31 cellular contexts compared by ENCODE assay signal in genomic region chr1:54138994-54139393, GRCh38. TPM values are rescaled to one million over a fixed set of nuclear protein-coding genes. Genes with fewer than 3 reads are reported as not detected.
DNase-seq lines count a peak whose midpoint lies in the region; ATAC-seq, FAIRE-seq and TF ChIP-seq lines count a peak whose summit lies in the region.
"Had no signal": no experiment of that assay in that cellular context is flagged by ENCODE, and none has a peak within 500 bp of the region (broad histone marks: within the 10 kb centered on the region; RNA-seq: fewer than 3 reads in every experiment).

No MANE protein-coding gene starts in this region.

- H2AK5ac ChIP-seq in mesenchymal stem cell (ENCODE audit: low read length, severe bottlenecking) (peak overlapping the region; percentile 10), neuronal stem cell (ENCODE audit: low read depth, low read length) (peak overlapping the region; percentile 43), trophoblast cell (ENCODE audit: low read length) (no peak overlapping the region)

- H2BK5ac ChIP-seq in mesenchymal stem cell (ENCODE audit: low read depth, low read length, poor library complexity, severe bottlenecking), result no peak overlapping the region
- H2BK5ac ChIP-seq in neuronal stem cell (ENCODE audit: low read length), result no peak overlapping the region
- no peak overlapping the region for H2BK5ac ChIP-seq in trophoblast cell (ENCODE audit: low read depth, low read length, poor library complexity)

- H3K4me1 ChIP-seq in K562 (replicated peaks in 1 of 2; ENCODE audit: control insufficient read depth in 2 of 2, insufficient read depth in 2 of 2, low read length in 2 of 2) (peaks cover 0 to 13% of the 10 kb centered on the region in 2 experiments; a peak in 3 of 5 replicates), mesenchymal stem cell (ENCODE audit: control insufficient read depth, insufficient read depth, low read depth, low read length) (peaks cover 28% of the 10 kb centered on the region), neuronal stem cell (ENCODE audit: control insufficient read depth in 2 of 2, insufficient read depth in 1 of 2, low read depth in 1 of 2, low read length in 2 of 2) (peaks cover 24 to 27% of the 10 kb centered on the region in 2 donors), trophoblast cell (ENCODE audit: control insufficient read depth in 1 of 2, insufficient read depth in 2 of 2, low read length in 2 of 2) (peaks cover 19 to 33% of the 10 kb centered on the region in 2 experiments)
- H3K4me1 ChIP-seq: BE2C, BLaER1 had no signal

- TF ChIP-seq POLR2A in K562 (conservative IDR thresholded peaks at IDR 0.05) (no peak), lower leg skin (IDR thresholded peaks at IDR 0.05) (no peak)

- intact Hi-C loops in K562 (cut with micrococcal nuclease), result no loop called here
- intact Hi-C loops in CD4-positive, alpha-beta T cell (cut with DNase I, micrococcal nuclease), result no loop called here
- intact Hi-C loops in activated CD4-positive, alpha-beta T cell treated with anti-CD3 and anti-CD28 coated beads, Interleukin-2, amount 10 ng/mL, durations not matched to agents 24 days and 14 days (cut with micrococcal nuclease), result no loop called here
- intact Hi-C loops in lower leg skin (cut with DNase I; ENCODE audit: low total_unique reads), result no loop called here

- no peak overlapping the region for H3K4me3 Mint-ChIP-seq in CD4-positive, alpha-beta T cell
- no peak overlapping the region for H3K4me3 Mint-ChIP-seq in activated CD4-positive, alpha-beta T cell treated with anti-CD3 and anti-CD28 coated beads, Interleukin-2, amount 10 ng/mL, durations not matched to agents 24 days and 14 days
- H3K4me3 Mint-ChIP-seq: CD14-positive monocyte; CD4-positive, CD25-positive, alpha-beta regulatory T cell; CD8-positive, alpha-beta T cell had no signal

- TF ChIP-seq EP300 in K562 (IDR thresholded peaks at IDR 0.05; ENCODE audit: low read length), result no peak

- H2BK15ac ChIP-seq in mesenchymal stem cell (ENCODE audit: low read depth, poor library complexity, severe bottlenecking), result no peak overlapping the region
- no peak overlapping the region for H2BK15ac ChIP-seq in neuronal stem cell (ENCODE audit: low read length)

- no peaks in the 10 kb centered on the region for H3K9me3 ChIP-seq in K562 (replicated peaks; ENCODE audit: control insufficient read depth, insufficient read depth, low read depth, low read length)
- no peaks in the 10 kb centered on the region for H3K9me3 ChIP-seq in mesenchymal stem cell (ENCODE audit: control insufficient read depth, low read length)
- peaks cover 0 to 2% of the 10 kb centered on the region in 2 donors for H3K9me3 ChIP-seq in neuronal stem cell (replicated peaks in 1 of 2; ENCODE audit: control insufficient read depth in 2 of 2, insufficient read depth in 1 of 2, low read depth in 1 of 2, low read length in 2 of 2)
- H3K9me3 ChIP-seq in trophoblast cell (ENCODE audit: insufficient read depth, low read depth, low read length), result peaks cover 4% of the 10 kb centered on the region
- H3K9me3 ChIP-seq in CD4-positive, alpha-beta T cell (ENCODE audit: control insufficient read depth, low read length), result no peaks in the 10 kb centered on the region
- H3K9me3 ChIP-seq: BE2C, BLaER1 had no signal

- peaks cover 7% of the 10 kb centered on the region; the same call in 1 of the 2 replicates for H4K20me1 ChIP-seq in K562 (replicated peaks; ENCODE audit: control insufficient read depth, insufficient read depth, low read length)
- H4K20me1 ChIP-seq: BLaER1 had no signal

- H3K4me2 ChIP-seq in K562 (ENCODE audit: insufficient read depth, low read length) (no peak overlapping the region), mesenchymal stem cell (ENCODE audit: low read length, poor library complexity, severe bottlenecking) (no peak overlapping the region), neuronal stem cell (ENCODE audit: insufficient read depth, low read length, poor library complexity, severe bottlenecking) (no peak overlapping the region), trophoblast cell (ENCODE audit: low read length) (no peak overlapping the region)
- H3K4me2 ChIP-seq: BLaER1 had no signal

- no TSS peak for BruUV-seq in K562 (replicated peaks; lab: Mats Ljungman, UMichigan)

- TF ChIP-seq CTCF in K562 (IDR thresholded peaks at IDR 0.05 in 2 of 3, conservative IDR thresholded peaks at IDR 0.05 in 1 of 3; ENCODE audit: insufficient read depth in 2 of 3, low read depth in 1 of 3, low read length in 3 of 3) (no peak), lower leg skin (IDR thresholded peaks at IDR 0.05) (no peak)
- TF ChIP-seq CTCF in CD4-positive, alpha-beta T cell (IDR thresholded peaks at IDR 0.05), result no peak

- H3K4me3 ChIP-seq in K562 (no peak overlapping the region), mesenchymal stem cell (ENCODE audit: insufficient read depth in 1 of 2, low read depth in 1 of 2, low read length in 2 of 2) (no peak overlapping the region), neuronal stem cell (ENCODE audit: low read length in 2 of 2) (no peak overlapping the region), trophoblast cell (ENCODE audit: low read depth, low read length) (no peak overlapping the region), lower leg skin (ENCODE audit: low read depth, poor library complexity, severe bottlenecking) (no peak overlapping the region)
- H3K4me3 ChIP-seq: BLaER1, GM12878 had no signal

- H3K27ac Mint-ChIP-seq in CD4-positive, alpha-beta T cell, result no peak overlapping the region
- no peak overlapping the region for H3K27ac Mint-ChIP-seq in activated CD4-positive, alpha-beta T cell treated with anti-CD3 and anti-CD28 coated beads, Interleukin-2, amount 10 ng/mL, durations not matched to agents 24 days and 14 days
- H3K27ac Mint-ChIP-seq: CD4-positive, CD25-positive, alpha-beta regulatory T cell; CD8-positive, alpha-beta T cell had no signal

- no peak overlapping the region for H2BK120ac ChIP-seq in mesenchymal stem cell (ENCODE audit: low read depth, low read length)
- no peak overlapping the region for H2BK120ac ChIP-seq in neuronal stem cell (ENCODE audit: low read depth, low read length)
- H2BK120ac ChIP-seq in trophoblast cell (ENCODE audit: insufficient read depth, low read length, poor library complexity), result peak overlapping the region; percentile 87

- no peak for ATAC-seq in K562
- ATAC-seq in CD4-positive, alpha-beta T cell (ENCODE audit: poor library complexity), result no peak
- ATAC-seq: CD8-positive, alpha-beta T cell; GM12878 had no signal

- H3K4ac ChIP-seq in mesenchymal stem cell (ENCODE audit: low read depth in 1 of 2, low read length in 2 of 2) (no peak overlapping the region), neuronal stem cell (ENCODE audit: low read length) (no peak overlapping the region), trophoblast cell (ENCODE audit: low read depth, low read length) (no peak overlapping the region)

- H4K12ac ChIP-seq in trophoblast cell (ENCODE audit: low read depth, low read length), result no peak overlapping the region

- H3K36me3 Mint-ChIP-seq in CD4-positive, alpha-beta T cell (ENCODE audit: low read depth), result no peaks in the 10 kb centered on the region
- H3K36me3 Mint-ChIP-seq in activated CD4-positive, alpha-beta T cell treated with anti-CD3 and anti-CD28 coated beads, Interleukin-2, amount 10 ng/mL, durations not matched to agents 24 days and 14 days (ENCODE audit: low read depth), result no peaks in the 10 kb centered on the region
- H3K36me3 Mint-ChIP-seq: CD14-positive monocyte; CD4-positive, CD25-positive, alpha-beta regulatory T cell; CD8-positive, alpha-beta T cell had no signal

- H3K9ac ChIP-seq in K562 (ENCODE audit: insufficient read depth in 1 of 2, low read depth in 2 of 2, low read length in 2 of 2), result no peak overlapping the region
- no peak overlapping the region for H3K9ac ChIP-seq in mesenchymal stem cell (ENCODE audit: low read length)
- no peak overlapping the region for H3K9ac ChIP-seq in neuronal stem cell (ENCODE audit: low read depth, low read length, poor library complexity)
- no peak overlapping the region for H3K9ac ChIP-seq in trophoblast cell (ENCODE audit: low read length)
- H3K9ac ChIP-seq: BLaER1 had no signal

- FAIRE-seq in K562 (lab: Jason Lieb, UNC), result no peak
- FAIRE-seq: A204.1, GM12878, GM12892, GM19239 had no signal

- H2AFZ ChIP-seq in K562 (ENCODE audit: low read depth, low read length) (no peak overlapping the region), mesenchymal stem cell (ENCODE audit: low read depth, low read length) (no peak overlapping the region), neuronal stem cell (ENCODE audit: low read length) (no peak overlapping the region), trophoblast cell (ENCODE audit: insufficient read depth, low read length, poor library complexity) (no peak overlapping the region)

- no peaks in the 10 kb centered on the region for H3K9me3 Mint-ChIP-seq in CD4-positive, alpha-beta T cell
- no peaks in the 10 kb centered on the region for H3K9me3 Mint-ChIP-seq in activated CD4-positive, alpha-beta T cell treated with anti-CD3 and anti-CD28 coated beads, Interleukin-2, amount 10 ng/mL, durations not matched to agents 24 days and 14 days
- H3K9me3 Mint-ChIP-seq: CD8-positive, alpha-beta T cell had no signal

- H2BK12ac ChIP-seq in mesenchymal stem cell (ENCODE audit: low read length in 2 of 2), result no peak overlapping the region
- no peak overlapping the region for H2BK12ac ChIP-seq in neuronal stem cell (ENCODE audit: low read length)
- peak overlapping the region; percentile 96 for H2BK12ac ChIP-seq in trophoblast cell (ENCODE audit: low read length)

- H3K79me1 ChIP-seq in mesenchymal stem cell (replicated peaks; ENCODE audit: low read length, poor library complexity, severe bottlenecking) (no peaks in the 10 kb centered on the region), neuronal stem cell (ENCODE audit: low read depth, low read length) (no peaks in the 10 kb centered on the region), trophoblast cell (ENCODE audit: low read length) (peaks cover 36% of the 10 kb centered on the region)

- no peak overlapping the region for H4K91ac ChIP-seq in mesenchymal stem cell (ENCODE audit: low read length)
- no peak overlapping the region for H4K91ac ChIP-seq in neuronal stem cell (ENCODE audit: low read depth, low read length, poor library complexity)
- peak overlapping the region; percentile 90 for H4K91ac ChIP-seq in trophoblast cell (ENCODE audit: low read depth, low read length)

- no peaks in the 10 kb centered on the region for H3K36me3 ChIP-seq in K562 (ENCODE audit: control insufficient read depth, insufficient read depth, low read length)
- H3K36me3 ChIP-seq in mesenchymal stem cell (ENCODE audit: control insufficient read depth in 1 of 2, insufficient read depth in 2 of 2, low read depth in 1 of 2, low read length in 2 of 2), result no peaks in the 10 kb centered on the region
- no peaks in the 10 kb centered on the region for H3K36me3 ChIP-seq in neuronal stem cell (replicated peaks in 1 of 2; ENCODE audit: control insufficient read depth in 2 of 2, insufficient read depth in 2 of 2, low read length in 2 of 2)
- H3K36me3 ChIP-seq in trophoblast cell (ENCODE audit: control insufficient read depth in 1 of 2, insufficient read depth in 2 of 2, low read length in 2 of 2), result no peaks in the 10 kb centered on the region
- H3K36me3 ChIP-seq: BE2C, BLaER1 had no signal

- no peak for TF ChIP-seq RAD21 in K562 (CRISPR knock-in tag; conservative IDR thresholded peaks at IDR 0.05 in 1 of 2, IDR thresholded peaks at IDR 0.05 in 1 of 2)

- H3K79me2 ChIP-seq in K562 (ENCODE audit: control insufficient read depth, insufficient read depth, low read length) (no peaks in the 10 kb centered on the region), trophoblast cell (ENCODE audit: control insufficient read depth, insufficient read depth, low read length, poor library complexity) (peaks cover 11% of the 10 kb centered on the region)

- H3K4me1 Mint-ChIP-seq in CD4-positive, alpha-beta T cell (ENCODE audit: low read depth), result no peaks in the 10 kb centered on the region
- H3K4me1 Mint-ChIP-seq in activated CD4-positive, alpha-beta T cell treated with anti-CD3 and anti-CD28 coated beads, Interleukin-2, amount 10 ng/mL, durations not matched to agents 24 days and 14 days, result no peaks in the 10 kb centered on the region
- H3K4me1 Mint-ChIP-seq: CD14-positive monocyte; CD4-positive, CD25-positive, alpha-beta regulatory T cell had no signal

- POLR2A ChIA-PET in K562 (lab: Yijun Ruan, JAX), result interaction anchor here (0.6 to 3.1 kb wide), 4 partner anchors 10 to 23 kb away, joined by 3 to 11 read pairs (median 4); no protein-coding TSS in a partner anchor
- POLR2A ChIA-PET in CD4-positive, alpha-beta T cell (lab: Charles Lee), result no interaction called here

- H3K23ac ChIP-seq in mesenchymal stem cell (ENCODE audit: low read length in 2 of 2) (no peak overlapping the region), neuronal stem cell (ENCODE audit: low read depth, low read length, poor library complexity) (no peak overlapping the region), trophoblast cell (ENCODE audit: low read length) (no peak overlapping the region)

- H3K9me1 ChIP-seq in K562 (ENCODE audit: control insufficient read depth, insufficient read depth, low read length), result no peaks in the 10 kb centered on the region

- CTCF ChIA-PET in K562 (lab: Yijun Ruan, JAX; ENCODE audit: low intra/inter-chr PET ratio), result no interaction called here
- CTCF ChIA-PET in CD4-positive, alpha-beta T cell (lab: Charles Lee), result no interaction called here

- no peak overlapping the region for H3K27ac ChIP-seq in K562 (ENCODE audit: extremely low read depth, low read depth, low read length)
- no peak overlapping the region for H3K27ac ChIP-seq in mesenchymal stem cell (ENCODE audit: low read length, poor library complexity, severe bottlenecking)
- no peak overlapping the region for H3K27ac ChIP-seq in neuronal stem cell (replicated peaks; ENCODE audit: low read length)
- no peak overlapping the region for H3K27ac ChIP-seq in trophoblast cell (ENCODE audit: low read depth, low read length)
- H3K27ac ChIP-seq in CD4-positive, alpha-beta T cell (ENCODE audit: low read depth, low read length), result no peak overlapping the region
- H3K27ac ChIP-seq: BLaER1 had no signal

- H4K8ac ChIP-seq in mesenchymal stem cell (ENCODE audit: low read length) (no peak overlapping the region), neuronal stem cell (ENCODE audit: low read depth, low read length) (no peak overlapping the region), trophoblast cell (ENCODE audit: low read depth, low read length) (no peak overlapping the region)

- in situ Hi-C loops in K562 (cut with MboI), result no loop called here

- no peak overlapping the region for H3K14ac ChIP-seq in mesenchymal stem cell (ENCODE audit: low read length in 2 of 2)
- no peak overlapping the region for H3K14ac ChIP-seq in neuronal stem cell (ENCODE audit: low read length)
- no peak overlapping the region for H3K14ac ChIP-seq in trophoblast cell (ENCODE audit: low read length)

- no peak overlapping the region for H3K18ac ChIP-seq in mesenchymal stem cell (ENCODE audit: low read depth in 1 of 2, low read length in 2 of 2)
- H3K18ac ChIP-seq in neuronal stem cell (ENCODE audit: low read length), result no peak overlapping the region
- no peak overlapping the region for H3K18ac ChIP-seq in trophoblast cell (ENCODE audit: low read length)

- no peaks in the 10 kb centered on the region for H3K27me3 Mint-ChIP-seq in CD4-positive, alpha-beta T cell
- H3K27me3 Mint-ChIP-seq in activated CD4-positive, alpha-beta T cell treated with anti-CD3 and anti-CD28 coated beads, Interleukin-2, amount 10 ng/mL, durations not matched to agents 24 days and 14 days, result no peaks in the 10 kb centered on the region

- DNase-seq in K562 (ENCODE audit: extremely low read depth in 1 of 4, low spot score in 3 of 4) (no peak), mesenchymal stem cell (no peak), neuronal stem cell (ENCODE audit: low spot score) (no peak), trophoblast cell (no peak), retina (no peak), lower leg skin (ENCODE audit: low spot score in 2 of 2) (no peak)
- no peak for DNase-seq in CD4-positive, alpha-beta T cell
- DNase-seq in activated CD4-positive, alpha-beta T cell treated with anti-CD3 and anti-CD28 coated beads, Interleukin-2, amount 10 ng/mL, durations not matched to agents 24 days and 14 days, result no peak
- DNase-seq: 8988T; ACHN; BE2C; C1 segment of cervical spinal cord; CD4-positive, CD25-positive, alpha-beta regulatory T cell; CD8-positive, alpha-beta T cell; DMS 273 treated with DMSO at 0.1 percent for 48 hours; DMS153; DMS53; DMS79; DND-41; EL; GDM1 had no signal

- WGBS in K562 (ENCODE audit: insufficient coverage, low coverage, missing lambda C conversion rate), result 45% methylated on average over 1 of the region's 1 CpG
- WGBS in mesenchymal stem cell, result 97% methylated on average over 1 of the region's 1 CpG
- no CpG with 5 or more reads among the region's 1 CpG for WGBS in neuronal stem cell (ENCODE audit: extremely low coverage in 2 of 2, insufficient read length in 2 of 2, insufficient replicate concordance in 1 of 2), 2 donors
- WGBS in trophoblast cell (ENCODE audit: extremely low coverage, insufficient coverage, insufficient read length), result no CpG with 5 or more reads among the region's 1 CpG
- 100% methylated on average over 1 of the region's 1 CpG for WGBS in lower leg skin, 2 donors

- peaks cover 3 to 16% of the 10 kb centered on the region in 2 experiments; a peak in 4 of 5 replicates for H3K27me3 ChIP-seq in K562 (ENCODE audit: control insufficient read depth in 2 of 2, insufficient read depth in 2 of 2, low read length in 2 of 2)
- peaks cover 11 to 16% of the 10 kb centered on the region in 2 experiments for H3K27me3 ChIP-seq in mesenchymal stem cell (ENCODE audit: control insufficient read depth in 1 of 2, insufficient read depth in 1 of 2, low read length in 2 of 2)
- peaks cover 0 to 7% (median 0%) of the 10 kb centered on the region in 3 experiments for H3K27me3 ChIP-seq in neuronal stem cell (ENCODE audit: control insufficient read depth in 3 of 3, insufficient read depth in 3 of 3, low read depth in 1 of 3, low read length in 3 of 3)
- H3K27me3 ChIP-seq in trophoblast cell (ENCODE audit: insufficient read depth, low read length), result no peaks in the 10 kb centered on the region
- H3K27me3 ChIP-seq in CD4-positive, alpha-beta T cell (ENCODE audit: control insufficient read depth, insufficient read depth, low read length), result no peaks in the 10 kb centered on the region
- H3K27me3 ChIP-seq: BE2C, BLaER1 had no signal

RNA-seq across cellular contexts. Expression of gene CDCP2, which starts 13.8 kb away (rescaled TPM):
- total RNA-seq in K562 (2011; cell fraction: chromatin; rRNA removed; ENCODE audit: low replicate concordance), result 0.14 and 0.21 TPM in 2 replicates
- total RNA-seq in K562 (2011; cell fraction: nucleolus; rRNA removed), result not detected in 2 replicates
- 0.22 TPM in 1 of 2 replicates, not detected in the other for total RNA-seq in K562 (2011; cell fraction: nucleoplasm; rRNA removed)
- total RNA-seq in K562 (2014; rRNA removed), result not detected in 2 replicates
- 0.06 TPM in 1 of 2 replicates, not detected in the other for total RNA-seq in K562 (2014; rRNA removed; fragmentation: Illumina TruSeq; extraction: Trizol)
- not detected in 2 replicates for total RNA-seq in K562 (2015; rRNA removed; fragmentation: Illumina TruSeq; extraction: Trizol)
- total RNA-seq in K562 (2021), result not detected in 2 replicates
- polyA plus RNA-seq in K562 (2011; rRNA removed), result not detected in 2 replicates
- polyA plus RNA-seq in K562 (2011; cell fraction: cytosol; rRNA removed), result 0.03 TPM in 1 of 2 replicates, not detected in the other
- polyA plus RNA-seq in K562 (2011; cell fraction: nucleus; rRNA removed), result not detected in 2 replicates
- polyA plus RNA-seq in K562 (2012), result not detected in 2 replicates
- polyA plus RNA-seq in K562 (2014; fragmentation: Illumina TruSeq; extraction: Trizol), result not detected in 2 replicates
- not detected for polyA plus RNA-seq in K562 (2014; fragmentation: Nextera tagmentation; extraction: Ambion mirVana)
- polyA plus RNA-seq in K562 (2014; rRNA removed), result 0.05 TPM in 1 of 2 replicates, not detected in the other
- 0.09 TPM in 1 of 2 replicates, not detected in the other for polyA minus RNA-seq in K562 (2011; rRNA and poly(A)+ RNA removed)
- not detected in 2 replicates for polyA minus RNA-seq in K562 (2011; cell fraction: cytosol; rRNA and poly(A)+ RNA removed)
- not detected in 2 replicates for polyA minus RNA-seq in K562 (2011; cell fraction: nucleus; rRNA and poly(A)+ RNA removed)
- not detected for polyA plus RNA-seq in mesenchymal stem cell (2013, experiment 1 of 2)
- not detected for polyA plus RNA-seq in mesenchymal stem cell (2013, experiment 2 of 2)
- polyA plus RNA-seq in neuronal stem cell (2013, experiment 1 of 2), result 0.03 TPM
- polyA plus RNA-seq in neuronal stem cell (2013, experiment 2 of 2), result 0.03 TPM
- polyA plus RNA-seq in trophoblast cell (2013), result not detected in 2 replicates
- not detected for total RNA-seq in CD4-positive, alpha-beta T cell
- not detected in 2 replicates for total RNA-seq in activated CD4-positive, alpha-beta T cell treated with anti-CD3 and anti-CD28 coated beads, Interleukin-2, amount 10 ng/mL, durations not matched to agents 24 days and 14 days
- under 1 TPM in 3 of 4 donors, not detected in 1; 0.23 to 0.47 (median 0.46) TPM for total RNA-seq in lower leg skin
- total RNA-seq: A673; CD8-positive, alpha-beta T cell; Daoy; G401 had no signal
- polyA plus RNA-seq: AG04450; CD14-positive monocyte; CD4-positive, CD25-positive, alpha-beta regulatory T cell; GM12878 had no signal
